In genomic region chr14:61866932-61867920, GRCh38 we compare ENCODE assay signal across 10 cellular contexts. TPM values are rescaled to one million over a fixed set of nuclear protein-coding genes. Genes with fewer than 3 reads are reported as not detected.
DNase-seq lines count a peak whose midpoint lies in the region; ATAC-seq and TF ChIP-seq lines count a peak whose summit lies in the region.
"Had no signal": no experiment of that assay in that cellular context is flagged by ENCODE, and none has a peak within 500 bp of the region (broad histone marks: within the 10 kb centered on the region; RNA-seq: fewer than 3 reads in every experiment).

No MANE protein-coding gene starts in this region.

- peak; percentile 94 for ATAC-seq in HG03139 (IDR thresholded peaks at IDR 0.05; ENCODE audit: unreplicated experiment)
- no peak for ATAC-seq in esophagus mucosa

- TF ChIP-seq CTCF in GM12864 (IDR thresholded peaks at IDR 0.05; ENCODE audit: low read depth, low read length, missing control alignments) (no peak), GM20000 (IDR thresholded peaks at IDR 0.05; ENCODE audit: extremely low read depth, missing control alignments) (no peak)

- no peak overlapping the region for H3K4me3 ChIP-seq in GM12864 (ENCODE audit: low read depth, low read length)

- DNase-seq in GM12864 (ENCODE audit: low read depth) (peak; percentile 75), GM20000 (ENCODE audit: low spot score) (peak; percentile 68), RPMI7951 (ENCODE audit: low read depth) (peak; percentile 37), NCI-H510A treated with DMSO at 0.1 percent for 48 hours (lab: John Stamatoyannopoulos, UW) (no peak), NCI-H748 treated with DMSO at 0.1 percent for 48 hours (lab: John Stamatoyannopoulos, UW) (no peak), dermis blood vessel endothelial cell (no peak)
- DNase-seq: COR-L47, posterior cingulate gyrus had no signal

RNA-seq across cellular contexts. Expression of gene SYT16, which starts 54.7 kb away (rescaled TPM):
- total RNA-seq in RPMI7951 (2014; rRNA removed; shearing (Covaris generic)): under 0.01 TPM in 2 replicates
- total RNA-seq in esophagus mucosa: 0.12 TPM
- total RNA-seq in dermis blood vessel endothelial cell: 0.17 and 0.79 TPM in 2 replicates

Comparison
In these comparisons a context has a peak if more than half of its experiments do, and no peak if none do; other contexts are left out.
1. DNase-seq: peak in GM12864 (single experiment), GM20000 (single experiment) and RPMI7951 (single experiment); none in NCI-H510A treated with DMSO at 0.1 percent for 48 hours (single experiment), NCI-H748 treated with DMSO at 0.1 percent for 48 hours (single experiment) and dermis blood vessel endothelial cell (single experiment).